In the genomic region with DNA sequence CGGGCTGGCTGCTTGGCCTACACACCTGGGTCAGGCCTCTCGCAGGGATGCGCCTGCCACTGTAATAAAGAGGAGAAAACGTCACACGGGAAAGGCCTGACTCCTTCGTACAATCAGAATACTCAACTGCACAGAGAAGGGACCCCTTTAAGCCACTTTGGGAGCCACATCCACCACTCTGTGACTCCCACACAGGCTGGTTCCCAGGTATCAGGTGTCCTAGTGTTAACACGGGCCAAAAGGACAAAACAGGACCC, we compare ENCODE assay signal across 8 cellular contexts. TPM values are rescaled to one million over a fixed set of nuclear protein-coding genes. Genes with fewer than 3 reads are reported as not detected.
A peak's percentile ranks its signal among the peaks of the same experiment; 100 is the strongest.
DNase-seq lines count a peak whose midpoint lies in the region; ATAC-seq and TF ChIP-seq lines count a peak whose summit lies in the region.

No MANE protein-coding gene starts in this region.

- H3K4me3 ChIP-seq in fibroblast of villous mesenchyme (ENCODE audit: low read depth, low read length), result peak overlapping the region; percentile 66

- peaks cover 29% of the 10 kb centered on the region for H3K4me1 Mint-ChIP-seq in stimulated activated naive CD8-positive, alpha-beta T cell treated with anti-CD3 and anti-CD28 coated beads, Interleukin-15, amount 100 ng/mL, for 72 hours

- H3K27ac ChIP-seq in VCaP, result peak overlapping the region; percentile 80

- TF ChIP-seq CTCF in VCaP (conservative IDR thresholded peaks at IDR 0.05), result no peak
- no peak for TF ChIP-seq CTCF in fibroblast of villous mesenchyme (IDR thresholded peaks at IDR 0.05; ENCODE audit: insufficient read depth, low read depth, low read length)

- POLR2A ChIA-PET in HEK293T (lab: Yijun Ruan, JAX), result interaction anchor here (1.3 to 2.3 kb wide), 2 partner anchors 9 to 255 kb away, joined by 5 to 10 read pairs; a partner anchor contains a TSS

- CTCF ChIA-PET in HEK293T (lab: Yijun Ruan, JAX), result no interaction called here

- DNase-seq in activated CD4-positive, alpha-beta T cell treated with anti-CD3 and anti-CD28 coated beads for 48 hours, result peak; percentile 15
- DNase-seq in activated CD4-positive, alpha-beta T cell treated with anti-CD3 and anti-CD28 coated beads, Interleukin-2, amount 50 U/mL, for 4 hours, result no peak
- DNase-seq in fibroblast of villous mesenchyme (ENCODE audit: low read depth) (no peak), ecto neural progenitor cell (ENCODE audit: low spot score) (no peak), HEK293T (ENCODE audit: extremely low spot score) (no peak)
- DNase-seq in stimulated activated naive CD8-positive, alpha-beta T cell treated with anti-CD3 and anti-CD28 coated beads, Interleukin-15, amount 100 ng/mL, for 72 hours, result peak in 1 of 2 donors; percentile 30

- H3K27me3 Mint-ChIP-seq in stimulated activated naive CD8-positive, alpha-beta T cell treated with anti-CD3 and anti-CD28 coated beads, Interleukin-15, amount 100 ng/mL, for 72 hours, result no peaks in the 10 kb centered on the region

- H3K4me3 Mint-ChIP-seq in stimulated activated naive CD8-positive, alpha-beta T cell treated with anti-CD3 and anti-CD28 coated beads, Interleukin-15, amount 100 ng/mL, for 72 hours, result peak overlapping the region; percentile 89 to 93

- no peak for ATAC-seq in stimulated activated naive CD8-positive, alpha-beta T cell treated with anti-CD3 and anti-CD28 coated beads, Interleukin-15, amount 100 ng/mL, for 72 hours
- ATAC-seq in HG03196 (IDR thresholded peaks at IDR 0.05; ENCODE audit: unreplicated experiment), result no peak

- peak overlapping the region; percentile 99 for H3K27ac Mint-ChIP-seq in stimulated activated naive CD8-positive, alpha-beta T cell treated with anti-CD3 and anti-CD28 coated beads, Interleukin-15, amount 100 ng/mL, for 72 hours

- no peaks in the 10 kb centered on the region for H3K9me3 Mint-ChIP-seq in stimulated activated naive CD8-positive, alpha-beta T cell treated with anti-CD3 and anti-CD28 coated beads, Interleukin-15, amount 100 ng/mL, for 72 hours

TF ChIP-seq in HEK293T, 16 proteins besides CTCF, POLR2A, EP300 and RAD21:
- TF ChIP-seq ZNF384 (IDR thresholded peaks at IDR 0.05), result no peak
- no peak for TF ChIP-seq CTBP1 (IDR thresholded peaks at IDR 0.05; ENCODE audit: borderline replicate concordance)

RNA-seq across cellular contexts. Expression of a gene that starts 5.8 kb away (rescaled TPM):
- 7.4 and 8.6 TPM in 2 replicates for total RNA-seq in fibroblast of villous mesenchyme
